In the genomic region with DNA sequence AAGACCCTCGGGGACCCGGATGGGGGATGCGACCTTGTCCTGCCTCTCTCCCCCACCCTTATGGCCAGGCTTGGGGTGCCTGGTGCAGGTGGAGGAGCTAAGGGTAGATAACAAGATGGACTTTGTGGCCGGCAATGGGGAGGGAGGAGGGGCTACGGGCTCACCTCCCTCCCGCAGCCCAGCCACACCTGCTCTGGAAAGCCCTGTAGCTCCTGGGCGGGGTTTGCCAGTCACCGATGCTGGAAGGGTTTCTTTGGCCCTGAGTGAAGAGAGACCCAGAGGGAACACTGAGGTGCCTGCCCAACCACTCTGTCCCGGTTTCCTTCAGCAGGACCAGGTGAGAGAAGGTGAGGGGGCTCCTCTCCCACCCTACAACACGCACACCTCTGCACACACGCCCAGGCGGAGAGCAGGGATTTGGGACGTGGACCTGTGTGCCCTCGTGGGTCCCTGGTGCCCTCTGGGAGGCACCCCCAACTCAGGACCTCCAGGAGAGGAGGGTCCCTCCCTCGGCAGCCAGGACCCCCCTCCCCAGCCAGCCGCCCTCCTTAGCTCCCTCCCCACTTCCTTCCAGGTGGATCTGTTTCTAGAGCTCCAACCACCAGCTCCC, we compare ENCODE assay signal across 9 cellular contexts. TPM values are rescaled to one million over a fixed set of nuclear protein-coding genes. Genes with fewer than 3 reads are reported as not detected.
DNase-seq lines count a peak whose midpoint lies in the region; ATAC-seq and TF ChIP-seq lines count a peak whose summit lies in the region.
"Had no signal": no experiment of that assay in that cellular context is flagged by ENCODE, and none has a peak within 500 bp of the region (broad histone marks: within the 10 kb centered on the region; RNA-seq: fewer than 3 reads in every experiment).

A gene (plus strand): TSS at position 229 of the 610 bp plus-strand sequence. CDS start 6,986 bp downstream, outside the sequence.

- TF ChIP-seq POLR2A in body of pancreas (IDR thresholded peaks at IDR 0.05): peak; percentile 68 to 87 (median 76)
- no peak for TF ChIP-seq POLR2A in lower leg skin (IDR thresholded peaks at IDR 0.05)

- no peaks in the 10 kb centered on the region for H3K9me3 Mint-ChIP-seq in activated T-cell treated with anti-CD3 and anti-CD28 coated beads, Interleukin-2, amount 50 U/mL, for 72 hours
- H3K9me3 Mint-ChIP-seq in type B pancreatic cell: no peaks in the 10 kb centered on the region

- no peaks in the 10 kb centered on the region for H3K9me3 ChIP-seq in body of pancreas

- H3K4me3 ChIP-seq in body of pancreas (peak within 1 kb of the TSS in 1 of 2 donors; percentile 19), lower leg skin (ENCODE audit: low read depth, poor library complexity, severe bottlenecking) (peak within 1 kb of the TSS; percentile 4)

- peaks cover 10% of the 10 kb centered on the region for H3K4me1 Mint-ChIP-seq in activated T-cell treated with anti-CD3 and anti-CD28 coated beads, Interleukin-2, amount 50 U/mL, for 72 hours (ENCODE audit: low read depth)
- H3K4me1 Mint-ChIP-seq in type B pancreatic cell (ENCODE audit: unreplicated experiment): peaks cover 12% of the 10 kb centered on the region

- no peaks in the 10 kb centered on the region for H3K36me3 ChIP-seq in body of pancreas (replicated peaks in 1 of 2; ENCODE audit: insufficient read depth in 1 of 2, low read depth in 2 of 2)

- 0 to 18% methylated on average over 2 to 16 of the region's 16 CpGs for WGBS in body of pancreas, 2 donors
- 39 to 45% methylated on average over 14 to 16 of the region's 16 CpGs for whole genome bisulfite sequencing in lower leg skin, 2 donors

- H3K36me3 Mint-ChIP-seq in activated T-cell treated with anti-CD3 and anti-CD28 coated beads, Interleukin-2, amount 50 U/mL, for 72 hours (ENCODE audit: insufficient read depth in 2 of 2): no peaks in the 10 kb centered on the region
- peaks cover 3% of the 10 kb centered on the region for H3K36me3 Mint-ChIP-seq in type B pancreatic cell

- peak within 1 kb of the TSS; percentile 56 to 84 (median 72) for H3K27ac ChIP-seq in body of pancreas
- H3K27ac ChIP-seq: VCaP had no signal

- no peak within 1 kb of the TSS for H3K27ac Mint-ChIP-seq in activated T-cell treated with anti-CD3 and anti-CD28 coated beads, Interleukin-2, amount 50 U/mL, for 72 hours
- peak within 1 kb of the TSS; percentile 90 for H3K27ac Mint-ChIP-seq in type B pancreatic cell

- H3K4me3 Mint-ChIP-seq in activated T-cell treated with anti-CD3 and anti-CD28 coated beads, Interleukin-2, amount 50 U/mL, for 72 hours: peak within 1 kb of the TSS; percentile 65 to 77
- H3K4me3 Mint-ChIP-seq in type B pancreatic cell: peak within 1 kb of the TSS; percentile 83

- no peak for ATAC-seq in activated T-cell treated with anti-CD3 and anti-CD28 coated beads, Interleukin-2, amount 50 U/mL, for 72 hours (replicated peaks in 1 of 2)
- ATAC-seq in body of pancreas: peak; percentile 93
- no peak for ATAC-seq in HG02981 (IDR thresholded peaks at IDR 0.05; ENCODE audit: unreplicated experiment)

- TF ChIP-seq CTCF in body of pancreas (IDR thresholded peaks at IDR 0.05) (no peak), lower leg skin (IDR thresholded peaks at IDR 0.05) (no peak), type B pancreatic cell (conservative IDR thresholded peaks at IDR 0.05) (no peak)

- H3K27me3 Mint-ChIP-seq in activated T-cell treated with anti-CD3 and anti-CD28 coated beads, Interleukin-2, amount 50 U/mL, for 72 hours (ENCODE audit: low read depth): peaks cover 21% of the 10 kb centered on the region
- peaks cover 35% of the 10 kb centered on the region for H3K27me3 Mint-ChIP-seq in type B pancreatic cell

- no peaks in the 10 kb centered on the region for H3K27me3 ChIP-seq in body of pancreas

- intact Hi-C loops in body of pancreas (cut with DNase I) (no loop called here), lower leg skin (cut with DNase I; ENCODE audit: low total_unique reads) (no loop called here)

- no peak for DNase-seq in activated T-cell treated with anti-CD3 and anti-CD28 coated beads, Interleukin-2, amount 50 U/mL, for 72 hours
- DNase-seq in activated T-cell treated with anti-CD3 and anti-CD28 coated beads, Interleukin-2, amount 50 U/mL, for 48 hours: no peak
- peak; percentile 79 to 90 (median 88) for DNase-seq in body of pancreas
- no peak for DNase-seq in lower leg skin (ENCODE audit: low spot score in 2 of 2)
- DNase-seq in type B pancreatic cell (ENCODE audit: extremely low spot score, unreplicated experiment): no peak
- DNase-seq in stimulated activated CD4-positive, alpha-beta T cell treated with anti-CD3 and anti-CD28 coated beads, Interleukin-15, amount 100 ng/mL, for 24 hours: no peak
- no peak for DNase-seq in activated CD4-positive, alpha-beta T cell treated with anti-CD3 and anti-CD28 coated beads, Interleukin-2, amount 50 U/mL, for 4 hours

- H3K4me1 ChIP-seq in body of pancreas: peaks cover 26% of the 10 kb centered on the region

RNA-seq across cellular contexts. Expression of the gene that starts here (rescaled TPM):
- total RNA-seq in activated T-cell treated with anti-CD3 and anti-CD28 coated beads, Interleukin-2, amount 50 U/mL, for 72 hours: not detected
- 1 to 10 TPM; 2.0 to 3.4 TPM for total RNA-seq in body of pancreas
- 10 to 100 TPM in 3 of 4 donors, 1 to 10 TPM in 1; 8.5 to 14.9 (median 11.5) TPM for total RNA-seq in lower leg skin
- total RNA-seq in type B pancreatic cell (ENCODE audit: low replicate concordance): 9.0 and 13.3 TPM in 2 replicates

Comparison
In these comparisons a context has a peak if more than half of its experiments do, and no peak if none do; other contexts are left out.
1. DNase-seq: peak in body of pancreas (4 of 4); none in activated T-cell treated with anti-CD3 and anti-CD28 coated beads, Interleukin-2, amount 50 U/mL, for 72 hours (0 of 2), activated T-cell treated with anti-CD3 and anti-CD28 coated beads, Interleukin-2, amount 50 U/mL, for 48 hours (0 of 2), lower leg skin (0 of 2), type B pancreatic cell (single experiment), stimulated activated CD4-positive, alpha-beta T cell treated with anti-CD3 and anti-CD28 coated beads, Interleukin-15, amount 100 ng/mL, for 24 hours (single experiment) and activated CD4-positive, alpha-beta T cell treated with anti-CD3 and anti-CD28 coated beads, Interleukin-2, amount 50 U/mL, for 4 hours (0 of 2).
2. POLR2A ChIP-seq: peak in body of pancreas (3 of 3); none in lower leg skin (0 of 2).